Comparison of ENCODE assay signal across 13 cellular contexts in genomic region chr6:52283111-52283510, GRCh38. TPM values are rescaled to one million over a fixed set of nuclear protein-coding genes. Genes with fewer than 3 reads are reported as not detected.
DNase-seq lines count a peak whose midpoint lies in the region; ATAC-seq, FAIRE-seq and TF ChIP-seq lines count a peak whose summit lies in the region.
"Had no signal": no experiment of that assay in that cellular context is flagged by ENCODE, and none has a peak within 500 bp of the region (broad histone marks: within the 10 kb centered on the region; RNA-seq: fewer than 3 reads in every experiment).

No MANE protein-coding gene starts in this region.

- dilution Hi-C loops in keratinocyte (cut with MboI; ENCODE audit: extremely low pct_ligation_motif_present, low sequenced_read_pairs), result no loop called here

- no peaks in the 10 kb centered on the region for H3K27me3 Mint-ChIP-seq in CD4-positive, CD25-positive, alpha-beta regulatory T cell
- H3K27me3 Mint-ChIP-seq in activated CD4-positive, alpha-beta memory T cell treated with anti-CD3 and anti-CD28 coated beads, Interleukin-2, amount 10 ng/mL, durations not matched to agents 7 days and 5 days, result no peaks in the 10 kb centered on the region

- no peak for DNase-seq in CD4-positive, CD25-positive, alpha-beta regulatory T cell
- DNase-seq in HFF-Myc (ENCODE audit: extremely low read depth, low read depth) (no peak), keratinocyte (ENCODE audit: low read depth, low spot score) (no peak), HTR-8/SVneo (ENCODE audit: insufficient read length, low spot score) (no peak), NCI-H774 (lab: John Stamatoyannopoulos, UW) (no peak), ascending aorta (ENCODE audit: low spot score in 2 of 2) (no peak)
- DNase-seq in activated CD4-positive, alpha-beta memory T cell treated with anti-CD3 and anti-CD28 coated beads, Interleukin-2, amount 10 ng/mL, durations not matched to agents 7 days and 5 days, result no peak
- DNase-seq: hippocampal formation, NCI-H345, nucleus accumbens had no signal

- no peaks in the 10 kb centered on the region for H3K9me1 ChIP-seq in keratinocyte (ENCODE audit: control insufficient read depth, extremely low read depth, insufficient read depth, low read length)

- peaks cover 27% of the 10 kb centered on the region for H3K79me2 ChIP-seq in keratinocyte (ENCODE audit: control insufficient read depth, insufficient read depth, low read length)

- H3K27ac ChIP-seq in CD4-positive, CD25-positive, alpha-beta regulatory T cell (ENCODE audit: insufficient read depth, low read length, poor library complexity, severe bottlenecking), result no peak overlapping the region
- H3K27ac ChIP-seq in keratinocyte (ENCODE audit: control insufficient read depth, insufficient read depth, low read length), result no peak overlapping the region
- no peak overlapping the region for H3K27ac ChIP-seq in ascending aorta

- H3K36me3 ChIP-seq in CD4-positive, CD25-positive, alpha-beta regulatory T cell (ENCODE audit: control insufficient read depth, insufficient read depth, low read length), result peaks cover 46% of the 10 kb centered on the region
- H3K36me3 ChIP-seq in keratinocyte (ENCODE audit: control insufficient read depth in 2 of 2, extremely low read depth in 1 of 2, insufficient read depth in 2 of 2, low read length in 2 of 2), result peaks cover 4 to 19% of the 10 kb centered on the region in 2 experiments
- H3K36me3 ChIP-seq in ascending aorta, result peaks cover 27 to 41% of the 10 kb centered on the region in 2 donors

- H4K20me1 ChIP-seq in keratinocyte (ENCODE audit: control insufficient read depth, extremely low read depth, insufficient read depth, low read length), result no peaks in the 10 kb centered on the region

- H3K4me1 ChIP-seq in CD4-positive, CD25-positive, alpha-beta regulatory T cell (ENCODE audit: control insufficient read depth, insufficient read depth, low read length, poor library complexity, severe bottlenecking), result peaks cover 43% of the 10 kb centered on the region
- H3K4me1 ChIP-seq in keratinocyte (ENCODE audit: control insufficient read depth, extremely low read depth, insufficient read depth, low read length), result peaks cover 10% of the 10 kb centered on the region
- H3K4me1 ChIP-seq in ascending aorta, result peaks cover 10 to 11% of the 10 kb centered on the region in 2 donors

- intact Hi-C loops in ascending aorta (cut with DNase I), result loop anchor here (10.0 kb wide), 1 partner anchor 292 kb away; the partner anchor contains the start of gene TRAM2

- H3K4me3 Mint-ChIP-seq in CD4-positive, CD25-positive, alpha-beta regulatory T cell, result peak overlapping the region in 1 of 4 donors; percentile 64
- H3K4me3 Mint-ChIP-seq in activated CD4-positive, alpha-beta memory T cell treated with anti-CD3 and anti-CD28 coated beads, Interleukin-2, amount 10 ng/mL, durations not matched to agents 7 days and 5 days, result no peak overlapping the region

- H3K27me3 ChIP-seq in CD4-positive, CD25-positive, alpha-beta regulatory T cell (ENCODE audit: control insufficient read depth, insufficient read depth, low read length), result no peaks in the 10 kb centered on the region
- H3K27me3 ChIP-seq in keratinocyte (ENCODE audit: control insufficient read depth, extremely low read depth, insufficient read depth, low read length), result no peaks in the 10 kb centered on the region
- no peaks in the 10 kb centered on the region for H3K27me3 ChIP-seq in ascending aorta

- TF ChIP-seq CTCF in HFF-Myc (IDR thresholded peaks at IDR 0.05; ENCODE audit: low read depth, low read length, missing control alignments) (no peak), keratinocyte (optimal IDR thresholded peaks at IDR 0.05 in 1 of 3, IDR thresholded peaks at IDR 0.05 in 1 of 3, conservative IDR thresholded peaks at IDR 0.05 in 1 of 3; ENCODE audit: extremely low read depth in 1 of 3, insufficient read depth in 2 of 3, low read length in 3 of 3) (no peak), ascending aorta (IDR thresholded peaks at IDR 0.05) (no peak)

- FAIRE-seq in keratinocyte (lab: Jason Lieb, UNC), result no peak
- FAIRE-seq in HTR-8/SVneo (lab: Jason Lieb, UNC), result no peak
- FAIRE-seq: bronchial epithelial cell had no signal

- POLR2A ChIA-PET in activated CD4-positive, alpha-beta memory T cell treated with anti-CD3 and anti-CD28 coated beads, Interleukin-2, amount 10 ng/mL, durations not matched to agents 7 days and 5 days (lab: Charles Lee), result interaction anchor here (0.8 to 6.3 kb wide), 13 partner anchors 9 to 1066 kb away, joined by 3 to 75 read pairs (median 10); partner anchors contain the start of genes EFHC1, ELOVL5 and PAQR8

- H3K27ac Mint-ChIP-seq in CD4-positive, CD25-positive, alpha-beta regulatory T cell, result peak overlapping the region in 2 of 3 donors; percentile 62 to 92
- H3K27ac Mint-ChIP-seq in activated CD4-positive, alpha-beta memory T cell treated with anti-CD3 and anti-CD28 coated beads, Interleukin-2, amount 10 ng/mL, durations not matched to agents 7 days and 5 days, result peak overlapping the region; percentile 3

- CTCF ChIA-PET in activated CD4-positive, alpha-beta memory T cell treated with anti-CD3 and anti-CD28 coated beads, Interleukin-2, amount 10 ng/mL, durations not matched to agents 7 days and 5 days (lab: Charles Lee), result interaction anchor here (0.7 to 8.2 kb wide), 10 partner anchors 11 to 379 kb away, joined by 3 to 159 read pairs (median 6); partner anchors contain the start of gene PAQR8

- H3K4me2 ChIP-seq in keratinocyte (ENCODE audit: control insufficient read depth, extremely low read depth, insufficient read depth, low read depth, low read length), result peak overlapping the region; percentile 69

- H3K36me3 Mint-ChIP-seq in CD4-positive, CD25-positive, alpha-beta regulatory T cell, result peaks cover 41% of the 10 kb centered on the region
- H3K36me3 Mint-ChIP-seq in activated CD4-positive, alpha-beta memory T cell treated with anti-CD3 and anti-CD28 coated beads, Interleukin-2, amount 10 ng/mL, durations not matched to agents 7 days and 5 days (ENCODE audit: low read depth), result peaks cover 51% of the 10 kb centered on the region

- ATAC-seq in CD4-positive, CD25-positive, alpha-beta regulatory T cell (ENCODE audit: low read depth in 2 of 2), result no peak
- ATAC-seq in HG03565 (IDR thresholded peaks at IDR 0.05; ENCODE audit: unreplicated experiment), result no peak

- H3K9me3 Mint-ChIP-seq in CD4-positive, CD25-positive, alpha-beta regulatory T cell, result no peaks in the 10 kb centered on the region
- no peaks in the 10 kb centered on the region for H3K9me3 Mint-ChIP-seq in activated CD4-positive, alpha-beta memory T cell treated with anti-CD3 and anti-CD28 coated beads, Interleukin-2, amount 10 ng/mL, durations not matched to agents 7 days and 5 days

- peaks cover 6 to 58% (median 39%) of the 10 kb centered on the region in 4 donors for H3K4me1 Mint-ChIP-seq in CD4-positive, CD25-positive, alpha-beta regulatory T cell
- H3K4me1 Mint-ChIP-seq in activated CD4-positive, alpha-beta memory T cell treated with anti-CD3 and anti-CD28 coated beads, Interleukin-2, amount 10 ng/mL, durations not matched to agents 7 days and 5 days, result peaks cover 63% of the 10 kb centered on the region

- peak overlapping the region; percentile 98 for H3K4me3 ChIP-seq in CD4-positive, CD25-positive, alpha-beta regulatory T cell (ENCODE audit: low read depth, low read length)
- H3K4me3 ChIP-seq in HFF-Myc (replicated peaks; ENCODE audit: low read depth, low read length) (peak overlapping the region; percentile 90), keratinocyte (ENCODE audit: control insufficient read depth in 2 of 3, extremely low read depth in 1 of 3, insufficient read depth in 2 of 3, low read depth in 1 of 3, low read length in 3 of 3) (peak overlapping the region; percentile 5 to 95 (median 92)), ascending aorta (peak overlapping the region in 1 of 2 donors; percentile 15)

- no peak overlapping the region for H2AFZ ChIP-seq in keratinocyte (ENCODE audit: control insufficient read depth, low read length)

- peak overlapping the region; percentile 18 for H3K9ac ChIP-seq in keratinocyte (ENCODE audit: control insufficient read depth, extremely low read depth, insufficient read depth, low read length)

- H3K9me3 ChIP-seq in CD4-positive, CD25-positive, alpha-beta regulatory T cell (ENCODE audit: control insufficient read depth in 2 of 2, low read length in 2 of 2), result no peaks in the 10 kb centered on the region
- H3K9me3 ChIP-seq in keratinocyte (ENCODE audit: control insufficient read depth, low read depth, low read length) (no peaks in the 10 kb centered on the region), ascending aorta (no peaks in the 10 kb centered on the region)

RNA-seq across cellular contexts. Expression of gene MCM3, which starts 1.4 kb away (rescaled TPM):
- total RNA-seq in CD4-positive, CD25-positive, alpha-beta regulatory T cell, result 24.5 TPM
- 10 to 100 TPM; 60.6 to 67.8 (median 62.0) TPM for polyA plus RNA-seq in CD4-positive, CD25-positive, alpha-beta regulatory T cell
- 100 to 1,000 TPM; 149 TPM for total RNA-seq in activated CD4-positive, alpha-beta memory T cell treated with anti-CD3 and anti-CD28 coated beads, Interleukin-2, amount 10 ng/mL, durations not matched to agents 7 days and 5 days
- polyA plus RNA-seq in keratinocyte, result 30.1 to 70.5 TPM (median 60.9 TPM) in 3 replicates
- 16.9 TPM for polyA plus RNA-seq in keratinocyte (2011; ENCODE audit: low read depth)
- 29.7 and 32.3 TPM in 2 replicates for polyA plus RNA-seq in keratinocyte (2011; cell fraction: cytosol; rRNA removed)
- polyA plus RNA-seq in keratinocyte (2011; cell fraction: nucleus; rRNA removed), result 47.7 and 50.8 TPM in 2 replicates
- polyA plus RNA-seq in keratinocyte (2012; ENCODE audit: low replicate concordance), result 8.6 and 46.4 TPM in 2 replicates
- 37.4 to 71.2 TPM (median 64.5 TPM) in 3 replicates for polyA minus RNA-seq in keratinocyte
- polyA minus RNA-seq in keratinocyte (2011; cell fraction: cytosol; rRNA and poly(A)+ RNA removed), result 26.1 TPM
- 22.8 and 33.5 TPM in 2 replicates for polyA minus RNA-seq in keratinocyte (2011; cell fraction: nucleus; rRNA and poly(A)+ RNA removed)
- 44.6 TPM for total RNA-seq in ascending aorta

RNA-seq across cellular contexts. Expression of gene IL17F, which starts 38.8 kb away (rescaled TPM):
- total RNA-seq in CD4-positive, CD25-positive, alpha-beta regulatory T cell, result 0.64 TPM
- polyA plus RNA-seq in CD4-positive, CD25-positive, alpha-beta regulatory T cell, result under 1 TPM in 1 of 4 donors, not detected in 3; 0.46 TPM
- 10 to 100 TPM; 12.6 to 13.3 TPM for total RNA-seq in activated CD4-positive, alpha-beta memory T cell treated with anti-CD3 and anti-CD28 coated beads, Interleukin-2, amount 10 ng/mL, durations not matched to agents 7 days and 5 days
- not detected in 3 replicates for polyA plus RNA-seq in keratinocyte
- not detected for polyA plus RNA-seq in keratinocyte (2011; ENCODE audit: low read depth)
- polyA plus RNA-seq in keratinocyte (2011; cell fraction: cytosol; rRNA removed), result not detected in 2 replicates
- not detected in 2 replicates for polyA plus RNA-seq in keratinocyte (2011; cell fraction: nucleus; rRNA removed)
- polyA plus RNA-seq in keratinocyte (2012; ENCODE audit: low replicate concordance), result not detected in 2 replicates
- polyA minus RNA-seq in keratinocyte, result not detected in 3 replicates
- polyA minus RNA-seq in keratinocyte (2011; cell fraction: cytosol; rRNA and poly(A)+ RNA removed), result not detected
- polyA minus RNA-seq in keratinocyte (2011; cell fraction: nucleus; rRNA and poly(A)+ RNA removed), result not detected in 2 replicates
- not detected for total RNA-seq in ascending aorta
- total RNA-seq: bronchial epithelial cell, G401 had no signal
